ENCODE assay signal across 10 cellular contexts in the genomic region with DNA sequence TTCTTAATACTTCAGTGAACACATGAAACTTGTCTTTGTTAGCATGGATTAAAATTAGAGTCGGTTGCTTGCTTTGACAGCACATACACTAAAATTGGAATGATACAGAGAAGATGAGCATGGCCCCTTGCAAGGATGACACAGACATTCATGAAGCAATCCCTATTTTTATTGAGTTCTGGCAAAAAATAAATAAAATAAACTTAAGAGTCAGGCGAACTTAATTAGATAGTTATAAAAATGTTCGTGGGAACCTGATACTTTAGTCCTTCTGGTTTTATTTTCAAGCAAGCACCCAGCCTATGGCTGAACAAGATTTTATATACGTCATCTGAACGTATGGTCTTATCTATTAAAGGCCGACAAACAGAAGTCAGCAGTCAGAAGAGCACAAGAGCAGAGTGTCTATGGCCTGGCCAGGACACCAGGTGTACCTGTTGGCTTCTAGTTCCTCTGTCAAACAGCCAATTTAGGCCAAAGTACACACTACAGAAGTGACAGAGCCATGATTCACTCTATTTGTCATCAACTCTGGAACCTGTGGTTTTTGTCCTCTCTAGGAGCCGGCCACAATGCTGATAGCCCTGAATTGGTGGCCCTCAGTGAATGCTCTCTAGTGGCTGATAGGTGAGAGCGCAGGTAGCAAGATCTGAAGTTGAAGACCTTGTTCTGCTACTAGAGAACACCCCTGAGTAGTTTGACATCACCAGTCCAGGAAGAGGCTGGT.
DNase-seq lines count a peak whose midpoint lies in the region; ATAC-seq and TF ChIP-seq lines count a peak whose summit lies in the region.
"Had no signal": no experiment of that assay in that cellular context is flagged by ENCODE, and none has a peak within 500 bp of the region (broad histone marks: within the 10 kb centered on the region; RNA-seq: fewer than 3 reads in every experiment).

No MANE protein-coding gene starts in this region.

- H3K36me3 Mint-ChIP-seq in naive thymus-derived CD8-positive, alpha-beta T cell = peaks cover 0 to 82% (median 34%) of the 10 kb centered on the region in 3 donors

- H3K9me3 Mint-ChIP-seq in naive thymus-derived CD8-positive, alpha-beta T cell = no peaks in the 10 kb centered on the region
- H3K9me3 Mint-ChIP-seq: neural crest cell had no signal

- peak; percentile 17 for DNase-seq in AG20443 (ENCODE audit: low spot score)
- peak; percentile 45 for DNase-seq in HK-2 (ENCODE audit: unreplicated experiment)
- peak in 1 of 2 donors; percentile 31 for DNase-seq in left colon
- no peak for DNase-seq in NCI-H82 treated with DMSO at 0.1 percent for 48 hours (lab: John Stamatoyannopoulos, UW; ENCODE audit: unreplicated experiment)
- DNase-seq in naive thymus-derived CD8-positive, alpha-beta T cell = no peak
- no peak for DNase-seq in cerebellar nuclear complex (lab: John Stamatoyannopoulos, UW)
- DNase-seq in NK-92 (lab: John Stamatoyannopoulos, UW; ENCODE audit: unreplicated experiment) = no peak
- DNase-seq: DND-41 had no signal

- peak; percentile 43; the same call in 1 of the 3 replicates for ATAC-seq in SK-N-SH treated with all-trans-retinoic acid at 6 μM for 48 hours
- ATAC-seq in left colon = peak; percentile 93
- ATAC-seq in naive thymus-derived CD8-positive, alpha-beta T cell = no peak

- H3K4me1 Mint-ChIP-seq in naive thymus-derived CD8-positive, alpha-beta T cell = peaks cover 0 to 3% (median 0%) of the 10 kb centered on the region in 4 donors
- H3K4me1 Mint-ChIP-seq: neural crest cell had no signal

- no peak overlapping the region for H3K4me3 Mint-ChIP-seq in naive thymus-derived CD8-positive, alpha-beta T cell
- H3K4me3 Mint-ChIP-seq: neural crest cell had no signal

- no peak overlapping the region for H3K27ac Mint-ChIP-seq in naive thymus-derived CD8-positive, alpha-beta T cell

- H3K27me3 Mint-ChIP-seq in naive thymus-derived CD8-positive, alpha-beta T cell = no peaks in the 10 kb centered on the region

- POLR2A ChIA-PET in naive thymus-derived CD8-positive, alpha-beta T cell (lab: Charles Lee) = interaction anchor here (0.6 kb wide), 1 partner anchor 56 kb away, joined by 4 read pairs; no protein-coding TSS in a partner anchor

- intact Hi-C loops in left colon (cut with DNase I, micrococcal nuclease) = no loop called here

TF ChIP-seq in SK-N-SH treated with all-trans-retinoic acid at 6 μM for 48 hours, 23 proteins besides CTCF, POLR2A, EP300 and RAD21:
- TF ChIP-seq TOX (CRISPR knock-in tag; IDR thresholded peaks at IDR 0.05; ENCODE audit: borderline replicate concordance) = no peak
- TF ChIP-seq BACH2 (CRISPR knock-in tag; IDR thresholded peaks at IDR 0.05; ENCODE audit: borderline replicate concordance) = no peak

Comparison
In these comparisons a context has a peak if more than half of its experiments do, and no peak if none do; other contexts are left out.
1. DNase-seq: peak in AG20443 (single experiment) and HK-2 (single experiment); none in NCI-H82 treated with DMSO at 0.1 percent for 48 hours (single experiment), naive thymus-derived CD8-positive, alpha-beta T cell (0 of 10), cerebellar nuclear complex (0 of 2) and NK-92 (single experiment).
2. ATAC-seq: peak in SK-N-SH treated with all-trans-retinoic acid at 6 μM for 48 hours (single experiment) and left colon (single experiment); none in naive thymus-derived CD8-positive, alpha-beta T cell (0 of 2).